ENCODE assay signal across 10 cellular contexts in genomic region chr12:29796823-29797263, GRCh38. TPM values are rescaled to one million over a fixed set of nuclear protein-coding genes. Genes with fewer than 3 reads are reported as not detected.
DNase-seq lines count a peak whose midpoint lies in the region; ATAC-seq, FAIRE-seq and TF ChIP-seq lines count a peak whose summit lies in the region.
"Had no signal": no experiment of that assay in that cellular context is flagged by ENCODE, and none has a peak within 500 bp of the region (broad histone marks: within the 10 kb centered on the region; RNA-seq: fewer than 3 reads in every experiment).

No MANE protein-coding gene starts in this region.

- H2AK5ac ChIP-seq in H1 (ENCODE audit: low read depth, low read length) (no peak overlapping the region), mesenchymal stem cell (ENCODE audit: low read length, severe bottlenecking) (no peak overlapping the region)

- DNase-seq in A172 (ENCODE audit: low spot score), result peak; percentile 85
- DNase-seq in H1 (ENCODE audit: low read depth in 1 of 2, low spot score in 2 of 2), result no peak
- DNase-seq in mesenchymal stem cell, result peak; percentile 92
- no peak for DNase-seq in D341Med (ENCODE audit: low spot score)
- DNase-seq in CD1c-positive myeloid dendritic cell (ENCODE audit: extremely low spot score), result no peak
- no peak for DNase-seq in WERI-Rb-1
- DNase-seq: NCI-H1105 had no signal

- H3K27me3 ChIP-seq in HUES48 (ENCODE audit: control insufficient read depth, insufficient read depth, low read length) (no peaks in the 10 kb centered on the region), H1 (replicated peaks in 1 of 4; ENCODE audit: control insufficient read depth in 3 of 4, extremely low read depth in 1 of 4, insufficient read depth in 3 of 4, low read length in 3 of 4) (no peaks in the 10 kb centered on the region), mesenchymal stem cell (ENCODE audit: control insufficient read depth in 1 of 2, insufficient read depth in 1 of 2, low read length in 2 of 2) (no peaks in the 10 kb centered on the region), WERI-Rb-1 (ENCODE audit: insufficient read depth, low read depth, severe bottlenecking) (no peaks in the 10 kb centered on the region)

- H3K36me3 ChIP-seq in HUES48 (ENCODE audit: control insufficient read depth, insufficient read depth, low read length), result no peaks in the 10 kb centered on the region
- peaks cover 0 to 7% (median 0%) of the 10 kb centered on the region in 4 experiments; a peak in 3 of 8 replicates for H3K36me3 ChIP-seq in H1 (ENCODE audit: control insufficient read depth in 2 of 4, insufficient read depth in 4 of 4, low read length in 3 of 4)
- H3K36me3 ChIP-seq in mesenchymal stem cell (ENCODE audit: control insufficient read depth in 1 of 2, insufficient read depth in 2 of 2, low read depth in 1 of 2, low read length in 2 of 2), result no peaks in the 10 kb centered on the region
- no peaks in the 10 kb centered on the region for H3K36me3 ChIP-seq in WERI-Rb-1

- H3K14ac ChIP-seq in H1 (ENCODE audit: insufficient read length), result no peak overlapping the region
- no peak overlapping the region for H3K14ac ChIP-seq in mesenchymal stem cell (ENCODE audit: low read length in 2 of 2)

- no peak overlapping the region for H2BK120ac ChIP-seq in H1 (replicated peaks; ENCODE audit: low read depth, low read length)
- H2BK120ac ChIP-seq in mesenchymal stem cell (ENCODE audit: low read depth, low read length), result no peak overlapping the region

- H3K18ac ChIP-seq in H1 (ENCODE audit: extremely low read depth, low read length), result no peak overlapping the region
- H3K18ac ChIP-seq in mesenchymal stem cell (ENCODE audit: low read depth in 1 of 2, low read length in 2 of 2), result no peak overlapping the region

- H3K9me3 ChIP-seq in HUES48 (ENCODE audit: control insufficient read depth, insufficient read depth, low read length) (peaks cover 26% of the 10 kb centered on the region), H1 (ENCODE audit: insufficient read depth in 2 of 2, low read depth in 1 of 2, low read length in 1 of 2) (peaks cover 19 to 28% of the 10 kb centered on the region in 2 experiments), mesenchymal stem cell (ENCODE audit: control insufficient read depth, low read length) (no peaks in the 10 kb centered on the region), WERI-Rb-1 (ENCODE audit: severe bottlenecking) (peaks cover 9% of the 10 kb centered on the region)

- no peaks in the 10 kb centered on the region for H4K20me1 ChIP-seq in H1 (replicated peaks in 1 of 2; ENCODE audit: control insufficient read depth in 1 of 2, insufficient read depth in 2 of 2, low read length in 2 of 2)

- POLR2A ChIA-PET in H1 (lab: Charles Lee; ENCODE audit: partially characterized antibody), result interaction anchor here (1.1 kb wide), 1 partner anchor 249 kb away, joined by 3 read pairs; no protein-coding TSS in a partner anchor

- H3K4me3 ChIP-seq in HUES48 (ENCODE audit: low read depth, low read length), result peak overlapping the region; percentile 15; the same call in 1 of the 2 replicates
- no peak overlapping the region for H3K4me3 ChIP-seq in H1 (ENCODE audit: extremely low read depth in 1 of 4, insufficient read depth in 2 of 4, low read depth in 3 of 4, low read length in 4 of 4)
- peak overlapping the region in 1 of 2 experiments; percentile 36 for H3K4me3 ChIP-seq in mesenchymal stem cell (ENCODE audit: insufficient read depth in 1 of 2, low read depth in 1 of 2, low read length in 2 of 2)
- H3K4me3 ChIP-seq in WERI-Rb-1 (ENCODE audit: low read depth, low read length), result no peak overlapping the region

- H2BK15ac ChIP-seq in H1 (ENCODE audit: low read length), result no peak overlapping the region
- no peak overlapping the region for H2BK15ac ChIP-seq in mesenchymal stem cell (ENCODE audit: low read depth, poor library complexity, severe bottlenecking)

- H3K9ac ChIP-seq in HUES48 (ENCODE audit: low read depth, low read length) (no peak overlapping the region), H1 (replicated peaks in 1 of 4; ENCODE audit: extremely low read depth in 1 of 4, low read depth in 3 of 4, low read length in 3 of 4) (no peak overlapping the region), mesenchymal stem cell (ENCODE audit: low read length) (peak overlapping the region; percentile 81)
- H3K9ac ChIP-seq: parathyroid adenoma had no signal

- TF ChIP-seq EP300 in H1 (IDR thresholded peaks at IDR 0.05; ENCODE audit: borderline replicate concordance in 1 of 2, low read depth in 2 of 2, low read length in 2 of 2), result no peak

- H2BK12ac ChIP-seq in H1 (ENCODE audit: low read depth, low read length) (no peak overlapping the region), mesenchymal stem cell (ENCODE audit: low read length in 2 of 2) (no peak overlapping the region)

- FAIRE-seq in H1 (lab: Jason Lieb, UNC), result no peak

- WGBS in H1 (ENCODE audit: extremely low coverage in 1 of 2, insufficient coverage in 1 of 2, insufficient read length in 1 of 2, insufficient replicate concordance in 2 of 2, low coverage in 1 of 2, low lambda C conversion rate in 2 of 2, missing lambda C conversion rate in 1 of 2), 2 experiments, result 70% methylated on average over 6 of the region's 6 CpGs; no CpG with 5 or more reads in 1 of the 2 experiments
- WGBS in mesenchymal stem cell, result under 1% methylated on average over 5 of the region's 6 CpGs

- no peak overlapping the region for H2BK20ac ChIP-seq in H1 (ENCODE audit: low read length)

- peaks cover 33% of the 10 kb centered on the region for H3K4me1 ChIP-seq in HUES48 (ENCODE audit: control insufficient read depth, insufficient read depth, low read length)
- peaks cover 0 to 12% (median 4%) of the 10 kb centered on the region in 4 experiments; a peak in 3 of 7 replicates for H3K4me1 ChIP-seq in H1 (replicated peaks in 1 of 4; ENCODE audit: control insufficient read depth in 3 of 4, insufficient read depth in 4 of 4, low read length in 3 of 4)
- no peaks in the 10 kb centered on the region for H3K4me1 ChIP-seq in mesenchymal stem cell (ENCODE audit: control insufficient read depth, insufficient read depth, low read depth, low read length)
- H3K4me1 ChIP-seq: parathyroid adenoma had no signal

- H4K5ac ChIP-seq in H1 (ENCODE audit: insufficient read length, low read depth, low read length), result no peak overlapping the region

- no peak for ATAC-seq in GM21529 (IDR thresholded peaks at IDR 0.05; ENCODE audit: unreplicated experiment)

- TF ChIP-seq RAD21 in H1 (IDR thresholded peaks at IDR 0.05 in 1 of 2, conservative IDR thresholded peaks at IDR 0.05 in 1 of 2; ENCODE audit: low read depth in 2 of 2, low read length in 2 of 2), result no peak

- H3K27ac ChIP-seq in HUES48 (ENCODE audit: low read depth, low read length) (peak overlapping the region; percentile 24), H1 (ENCODE audit: low read depth, low read length) (no peak overlapping the region), mesenchymal stem cell (ENCODE audit: low read length, poor library complexity, severe bottlenecking) (no peak overlapping the region), WERI-Rb-1 (no peak overlapping the region)
- H3K27ac ChIP-seq: parathyroid adenoma had no signal

- H3K23me2 ChIP-seq in H1 (ENCODE audit: low read depth, low read length), result no peaks in the 10 kb centered on the region; the same call in 1 of the 2 replicates

- CTCF ChIA-PET in H1 (lab: Charles Lee; ENCODE audit: partially characterized antibody), result interaction anchor here (0.7 kb wide), 1 partner anchor 661 kb away, joined by 3 read pairs; no protein-coding TSS in a partner anchor

- H3K4me2 ChIP-seq in H1 (ENCODE audit: insufficient read depth in 1 of 2, low read depth in 2 of 2, low read length in 2 of 2) (no peak overlapping the region), mesenchymal stem cell (ENCODE audit: low read length, poor library complexity, severe bottlenecking) (no peak overlapping the region)

- H3K23ac ChIP-seq in H1 (ENCODE audit: insufficient read length), result no peak overlapping the region
- no peak overlapping the region for H3K23ac ChIP-seq in mesenchymal stem cell (ENCODE audit: low read length in 2 of 2)

- no peak overlapping the region for H3K4ac ChIP-seq in H1 (replicated peaks; ENCODE audit: insufficient read length, low read depth, low read length)
- no peak overlapping the region for H3K4ac ChIP-seq in mesenchymal stem cell (ENCODE audit: low read depth in 1 of 2, low read length in 2 of 2)

- H4K91ac ChIP-seq in H1 (replicated peaks; ENCODE audit: insufficient read length, low read length), result no peak overlapping the region
- no peak overlapping the region for H4K91ac ChIP-seq in mesenchymal stem cell (ENCODE audit: low read length)

- H2AFZ ChIP-seq in H1 (ENCODE audit: low read length) (peak overlapping the region; percentile 36), mesenchymal stem cell (ENCODE audit: low read depth, low read length) (no peak overlapping the region)
- H2AFZ ChIP-seq: parathyroid adenoma had no signal

- H3K56ac ChIP-seq in H1 (replicated peaks; ENCODE audit: insufficient read length, low read depth, low read length), result no peak overlapping the region

- TF ChIP-seq POLR2A in H1 (IDR thresholded peaks at IDR 0.05; ENCODE audit: control extremely low read depth in 1 of 2, low read depth in 2 of 2, low read length in 2 of 2), result no peak

- H3K79me2 ChIP-seq in H1 (ENCODE audit: control insufficient read depth in 1 of 2, insufficient read depth in 2 of 2, low read length in 2 of 2), result no peaks in the 10 kb centered on the region; a peak in 1 of 4 replicates
- H3K79me2 ChIP-seq: parathyroid adenoma had no signal

- H4K8ac ChIP-seq in H1 (ENCODE audit: extremely low read depth, insufficient read depth, low read length), result no peak overlapping the region
- no peak overlapping the region for H4K8ac ChIP-seq in mesenchymal stem cell (ENCODE audit: low read length)

- H3K79me1 ChIP-seq in H1 (ENCODE audit: low read depth, low read length) (no peaks in the 10 kb centered on the region), mesenchymal stem cell (replicated peaks; ENCODE audit: low read length, poor library complexity, severe bottlenecking) (no peaks in the 10 kb centered on the region)

- TF ChIP-seq CTCF in H1 (IDR thresholded peaks at IDR 0.05; ENCODE audit: control extremely low read depth in 1 of 3, insufficient read depth in 1 of 3, low read depth in 1 of 3, low read length in 3 of 3), result no peak
- no peak for TF ChIP-seq CTCF in WERI-Rb-1 (IDR thresholded peaks at IDR 0.05; ENCODE audit: low read depth, low read length)

- H2BK5ac ChIP-seq in H1 (ENCODE audit: low read depth, low read length) (no peak overlapping the region), mesenchymal stem cell (ENCODE audit: low read depth, low read length, poor library complexity, severe bottlenecking) (no peak overlapping the region)

RNA-seq across cellular contexts. Expression of gene TMTC1, which starts 13.1 kb away (rescaled TPM):
- 24.6 and 26.2 TPM in 2 replicates for total RNA-seq in A172 (2014; rRNA removed; shearing (Covaris generic))
- total RNA-seq in H1 (2021; fragmentation: NEBNext Ultra II Directional; extraction: Animal tissue kit (Norgen Biotek cat#: 25700)), result 19.8 and 20.8 TPM in 2 replicates
- 8.5 and 15.4 TPM in 2 replicates for polyA plus RNA-seq in H1 (2011; rRNA removed)
- polyA plus RNA-seq in H1 (2011; cell fraction: cytosol; rRNA removed), result 11.2 TPM
- 12.2 TPM for polyA plus RNA-seq in H1 (2011; cell fraction: nucleus; rRNA removed)
- polyA plus RNA-seq in H1 (2012, experiment 1 of 2), result 13.3 to 16.5 TPM (median 14.1 TPM) in 4 replicates
- 2.3 TPM for polyA plus RNA-seq in H1 (2012, experiment 2 of 2)
- 6.8 TPM for polyA plus RNA-seq in H1 (2013, experiment 1 of 2)
- polyA plus RNA-seq in H1 (2013, experiment 2 of 2), result 7.4 TPM
- polyA minus RNA-seq in H1 (2011; rRNA and poly(A)+ RNA removed), result 50.1 and 70.9 TPM in 2 replicates
- 23.5 TPM for polyA minus RNA-seq in H1 (2011; cell fraction: cytosol; rRNA and poly(A)+ RNA removed)
- polyA minus RNA-seq in H1 (2011; cell fraction: nucleus; rRNA and poly(A)+ RNA removed), result 71.0 TPM
- 45.7 TPM for polyA plus RNA-seq in mesenchymal stem cell (2013, experiment 1 of 2)
- polyA plus RNA-seq in mesenchymal stem cell (2013, experiment 2 of 2), result 46.5 TPM

Comparison
In these comparisons a context has a peak if more than half of its experiments do, and no peak if none do; other contexts are left out.
1. DNase-seq: peak in A172 (single experiment) and mesenchymal stem cell (single experiment); none in H1 (0 of 2), D341Med (single experiment), CD1c-positive myeloid dendritic cell (single experiment) and WERI-Rb-1 (single experiment).